In the genomic region with DNA sequence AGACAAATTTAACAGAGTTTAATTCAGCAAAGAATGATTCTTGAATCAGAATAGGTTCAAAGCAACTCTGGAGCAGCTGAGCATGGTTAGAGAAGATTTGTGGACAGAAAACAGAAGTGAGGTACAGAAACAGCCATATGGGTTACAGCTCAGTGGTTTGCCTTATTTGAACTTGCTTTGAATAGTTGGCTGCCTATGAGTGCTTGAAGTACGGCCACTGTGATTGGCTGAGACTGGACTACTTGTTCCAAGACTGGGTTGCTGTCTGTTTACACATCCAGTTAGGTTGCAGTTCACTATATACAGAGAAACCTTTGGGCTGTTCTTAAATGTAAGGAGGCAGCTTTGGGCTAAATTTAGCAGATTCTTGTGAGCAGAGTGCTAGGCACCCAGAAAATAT, we compare ENCODE assay signal across 11 cellular contexts.
DNase-seq lines count a peak whose midpoint lies in the region; ATAC-seq and TF ChIP-seq lines count a peak whose summit lies in the region.
"Had no signal": no experiment of that assay in that cellular context is flagged by ENCODE, and none has a peak within 500 bp of the region (broad histone marks: within the 10 kb centered on the region; RNA-seq: fewer than 3 reads in every experiment).

No MANE protein-coding gene starts in this region.

- H4K91ac ChIP-seq in trophoblast cell (ENCODE audit: low read depth, low read length), result no peak overlapping the region

- H3K27me3 ChIP-seq in trophoblast cell (ENCODE audit: insufficient read depth, low read length), result no peaks in the 10 kb centered on the region
- H3K27me3 ChIP-seq in upper lobe of left lung, result no peaks in the 10 kb centered on the region

- no peaks in the 10 kb centered on the region for H3K36me3 Mint-ChIP-seq in activated CD8-positive, alpha-beta T cell treated with anti-CD3 and anti-CD28 coated beads, Interleukin-2, amount 10 ng/mL, durations not matched to agents 7 days and 5 days (ENCODE audit: low read depth)
- H3K36me3 Mint-ChIP-seq: activated naive CD8-positive, alpha-beta T cell had no signal

- no peak overlapping the region for H2AFZ ChIP-seq in trophoblast cell (ENCODE audit: insufficient read depth, low read length, poor library complexity)
- H2AFZ ChIP-seq: PC-9 had no signal

- WGBS in trophoblast cell (ENCODE audit: extremely low coverage, insufficient coverage, insufficient read length), result no CpG with 5 or more reads among the region's 1 CpG
- 43 to 75% methylated on average over 1 of the region's 1 CpG for WGBS in upper lobe of left lung, 2 donors

- ATAC-seq in HG02885 (IDR thresholded peaks at IDR 0.05; ENCODE audit: poor library complexity, unreplicated experiment) (peak; percentile 96), HG03457 (IDR thresholded peaks at IDR 0.05; ENCODE audit: unreplicated experiment) (no peak), upper lobe of left lung (ENCODE audit: low FRiP score in 2 of 2) (no peak)
- ATAC-seq in activated CD8-positive, alpha-beta T cell treated with anti-CD3 and anti-CD28 coated beads, Interleukin-2, amount 10 ng/mL, durations not matched to agents 7 days and 5 days, result no peak

- H3K79me1 ChIP-seq in trophoblast cell (ENCODE audit: low read length), result no peaks in the 10 kb centered on the region

- H4K8ac ChIP-seq in trophoblast cell (ENCODE audit: low read depth, low read length), result no peak overlapping the region

- no peaks in the 10 kb centered on the region for H3K4me1 Mint-ChIP-seq in activated CD8-positive, alpha-beta T cell treated with anti-CD3 and anti-CD28 coated beads, Interleukin-2, amount 10 ng/mL, durations not matched to agents 7 days and 5 days (ENCODE audit: low read depth)

- CTCF ChIA-PET in activated CD8-positive, alpha-beta T cell treated with anti-CD3 and anti-CD28 coated beads, Interleukin-2, amount 10 ng/mL, durations not matched to agents 7 days and 5 days (lab: Charles Lee), result no interaction called here

- no peak overlapping the region for H2BK120ac ChIP-seq in trophoblast cell (ENCODE audit: insufficient read depth, low read length, poor library complexity)

- H3K9me3 ChIP-seq in trophoblast cell (ENCODE audit: insufficient read depth, low read depth, low read length) (no peaks in the 10 kb centered on the region), upper lobe of left lung (no peaks in the 10 kb centered on the region)

- H3K4me3 Mint-ChIP-seq in activated CD8-positive, alpha-beta T cell treated with anti-CD3 and anti-CD28 coated beads, Interleukin-2, amount 10 ng/mL, durations not matched to agents 7 days and 5 days, result no peak overlapping the region
- H3K4me3 Mint-ChIP-seq: activated naive CD8-positive, alpha-beta T cell had no signal

- no peak overlapping the region for H3K4me2 ChIP-seq in trophoblast cell (ENCODE audit: low read length)
- H3K4me2 ChIP-seq: PC-9 had no signal

- H3K79me2 ChIP-seq in trophoblast cell (ENCODE audit: control insufficient read depth, insufficient read depth, low read length, poor library complexity), result no peaks in the 10 kb centered on the region

- H2BK12ac ChIP-seq in trophoblast cell (ENCODE audit: low read length), result no peak overlapping the region

- no peak overlapping the region for H3K14ac ChIP-seq in trophoblast cell (ENCODE audit: low read length)

- no peak for TF ChIP-seq CTCF in upper lobe of left lung (IDR thresholded peaks at IDR 0.05)

- peaks cover 4% of the 10 kb centered on the region for H3K9me3 Mint-ChIP-seq in activated CD8-positive, alpha-beta T cell treated with anti-CD3 and anti-CD28 coated beads, Interleukin-2, amount 10 ng/mL, durations not matched to agents 7 days and 5 days (ENCODE audit: insufficient read depth)

- H3K4me1 ChIP-seq in trophoblast cell (ENCODE audit: control insufficient read depth in 1 of 2, insufficient read depth in 2 of 2, low read length in 2 of 2), result no peaks in the 10 kb centered on the region
- no peaks in the 10 kb centered on the region for H3K4me1 ChIP-seq in upper lobe of left lung

- H3K23ac ChIP-seq in trophoblast cell (ENCODE audit: low read length), result peak overlapping the region; percentile 96

- no peak overlapping the region for H3K4me3 ChIP-seq in trophoblast cell (ENCODE audit: low read depth, low read length)
- H3K4me3 ChIP-seq in upper lobe of left lung, result no peak overlapping the region
- H3K4me3 ChIP-seq: PC-9 had no signal

- H3K9ac ChIP-seq in trophoblast cell (ENCODE audit: low read length), result no peak overlapping the region

- no peak overlapping the region for H4K12ac ChIP-seq in trophoblast cell (ENCODE audit: low read depth, low read length)

- no peak overlapping the region for H3K18ac ChIP-seq in trophoblast cell (ENCODE audit: low read length)

- TF ChIP-seq EP300 in upper lobe of left lung (IDR thresholded peaks at IDR 0.05), result no peak

- H3K27ac ChIP-seq in trophoblast cell (ENCODE audit: low read depth, low read length), result no peak overlapping the region
- no peak overlapping the region for H3K27ac ChIP-seq in upper lobe of left lung
- H3K27ac ChIP-seq: PC-9 had no signal

- H3K27me3 Mint-ChIP-seq in activated CD8-positive, alpha-beta T cell treated with anti-CD3 and anti-CD28 coated beads, Interleukin-2, amount 10 ng/mL, durations not matched to agents 7 days and 5 days (ENCODE audit: low read depth), result no peaks in the 10 kb centered on the region
- H3K27me3 Mint-ChIP-seq: activated naive CD8-positive, alpha-beta T cell had no signal

- H3K36me3 ChIP-seq in trophoblast cell (ENCODE audit: control insufficient read depth in 1 of 2, insufficient read depth in 2 of 2, low read length in 2 of 2) (no peaks in the 10 kb centered on the region), upper lobe of left lung (no peaks in the 10 kb centered on the region)

- H2AK5ac ChIP-seq in trophoblast cell (ENCODE audit: low read length), result no peak overlapping the region

- DNase-seq in NCI-H146 (lab: John Stamatoyannopoulos, UW) (peak; percentile 28), NCI-H146 treated with DMSO at 0.1 percent for 48 hours (lab: John Stamatoyannopoulos, UW; ENCODE audit: unreplicated experiment) (no peak), NCI-H446 treated with DMSO at 0.1 percent for 48 hours (lab: John Stamatoyannopoulos, UW) (peak; percentile 29), trophoblast cell (no peak), upper lobe of left lung (no peak)
- DNase-seq in activated CD8-positive, alpha-beta T cell treated with anti-CD3 and anti-CD28 coated beads, Interleukin-2, amount 10 ng/mL, durations not matched to agents 7 days and 5 days, result no peak
- DNase-seq: effector memory CD4-positive, alpha-beta T cell; PC-9 had no signal

- H3K27ac Mint-ChIP-seq in activated CD8-positive, alpha-beta T cell treated with anti-CD3 and anti-CD28 coated beads, Interleukin-2, amount 10 ng/mL, durations not matched to agents 7 days and 5 days, result no peak overlapping the region
- H3K27ac Mint-ChIP-seq: activated naive CD8-positive, alpha-beta T cell had no signal

- POLR2A ChIA-PET in activated CD8-positive, alpha-beta T cell treated with anti-CD3 and anti-CD28 coated beads, Interleukin-2, amount 10 ng/mL, durations not matched to agents 7 days and 5 days (lab: Charles Lee), result no interaction called here

- no peak for TF ChIP-seq POLR2A in upper lobe of left lung (IDR thresholded peaks at IDR 0.05)

- no peak overlapping the region for H2BK5ac ChIP-seq in trophoblast cell (ENCODE audit: low read depth, low read length, poor library complexity)

- H3K4ac ChIP-seq in trophoblast cell (ENCODE audit: low read depth, low read length), result no peak overlapping the region

Comparison
In these comparisons a context has a peak if more than half of its experiments do, and no peak if none do; other contexts are left out.
1. DNase-seq: peak in NCI-H146 (single experiment) and NCI-H446 treated with DMSO at 0.1 percent for 48 hours (single experiment); none in NCI-H146 treated with DMSO at 0.1 percent for 48 hours (single experiment), trophoblast cell (0 of 2), activated CD8-positive, alpha-beta T cell treated with anti-CD3 and anti-CD28 coated beads, Interleukin-2, amount 10 ng/mL, durations not matched to agents 7 days and 5 days (single experiment) and upper lobe of left lung (0 of 2).